Comparison of ENCODE assay signal across 8 cellular contexts in the genomic region with DNA sequence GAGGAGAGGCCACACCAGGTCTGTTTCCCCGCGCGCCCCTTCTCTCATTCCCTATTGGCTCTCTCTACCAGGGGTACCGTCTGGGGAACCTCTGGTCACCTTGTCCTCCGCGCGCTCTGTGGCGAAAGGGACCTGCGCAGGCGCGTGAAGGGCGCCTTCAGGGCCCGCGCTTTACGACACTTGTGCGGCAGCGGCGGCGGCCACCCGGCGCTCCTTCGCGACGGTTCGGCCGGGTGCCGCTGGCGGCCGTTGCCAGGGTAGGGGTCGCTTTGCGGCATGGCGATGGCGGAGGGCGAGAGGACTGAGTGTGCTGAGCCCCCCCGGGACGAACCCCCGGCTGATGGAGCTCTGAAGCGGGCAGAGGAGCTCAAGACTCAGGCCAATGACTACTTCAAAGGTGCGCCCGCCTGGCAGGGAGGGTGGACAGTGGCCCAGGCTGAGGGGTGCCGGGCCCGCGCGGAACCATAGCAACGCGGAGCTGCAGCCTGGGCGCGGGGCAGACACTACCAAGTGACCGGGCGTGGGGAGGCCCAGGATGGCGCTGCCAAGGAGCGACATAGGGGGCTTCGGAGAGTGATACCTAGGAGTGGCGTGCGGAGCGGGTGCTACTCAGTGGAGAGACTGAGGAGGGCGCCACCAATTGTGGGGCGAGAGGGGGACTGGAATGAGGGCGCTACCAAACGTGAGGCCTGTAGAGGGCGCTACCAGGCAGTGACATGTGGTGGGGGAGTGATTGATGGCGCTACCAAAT. TPM values are rescaled to one million over a fixed set of nuclear protein-coding genes. Genes with fewer than 3 reads are reported as not detected.
DNase-seq lines count a peak whose midpoint lies in the region; ATAC-seq and TF ChIP-seq lines count a peak whose summit lies in the region.

A gene with protein sequence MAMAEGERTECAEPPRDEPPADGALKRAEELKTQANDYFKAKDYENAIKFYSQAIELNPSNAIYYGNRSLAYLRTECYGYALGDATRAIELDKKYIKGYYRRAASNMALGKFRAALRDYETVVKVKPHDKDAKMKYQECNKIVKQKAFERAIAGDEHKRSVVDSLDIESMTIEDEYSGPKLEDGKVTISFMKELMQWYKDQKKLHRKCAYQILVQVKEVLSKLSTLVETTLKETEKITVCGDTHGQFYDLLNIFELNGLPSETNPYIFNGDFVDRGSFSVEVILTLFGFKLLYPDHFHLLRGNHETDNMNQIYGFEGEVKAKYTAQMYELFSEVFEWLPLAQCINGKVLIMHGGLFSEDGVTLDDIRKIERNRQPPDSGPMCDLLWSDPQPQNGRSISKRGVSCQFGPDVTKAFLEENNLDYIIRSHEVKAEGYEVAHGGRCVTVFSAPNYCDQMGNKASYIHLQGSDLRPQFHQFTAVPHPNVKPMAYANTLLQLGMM (plus strand): TSS at position 267 of the 751 bp plus-strand sequence. CDS start 10 bp downstream, at position 277.

- H3K27me3 Mint-ChIP-seq in activated CD4-positive, alpha-beta memory T cell treated with anti-CD3 and anti-CD28 coated beads for 36 hours, result no peaks in the 10 kb centered on the region

- peaks cover 47% of the 10 kb centered on the region for H3K4me1 Mint-ChIP-seq in activated CD4-positive, alpha-beta memory T cell treated with anti-CD3 and anti-CD28 coated beads for 36 hours (ENCODE audit: low read depth)

- peak; percentile 70 for TF ChIP-seq POLR2A in right lobe of liver (IDR thresholded peaks at IDR 0.05)

- H3K4me3 Mint-ChIP-seq in activated CD4-positive, alpha-beta memory T cell treated with anti-CD3 and anti-CD28 coated beads for 36 hours, result peak within 1 kb of the TSS; percentile 94

- intact Hi-C loops in activated CD4-positive, alpha-beta memory T cell treated with anti-CD3 and anti-CD28 coated beads for 36 hours (cut with micrococcal nuclease), result loop anchor here (1.0 to 2.0 kb wide), 2 partner anchors 48 to 352 kb away; a partner anchor contains a TSS
- intact Hi-C loops in dorsolateral prefrontal cortex (cut with DNase I), result loop anchor here (2.0 to 10.0 kb wide), 3 partner anchors 50 to 66 kb away; a partner anchor contains a TSS
- intact Hi-C loops in right lobe of liver (cut with DNase I), result loop anchor here in 1 of 2 donors (10.0 kb wide), 2 partner anchors 48 to 62 kb away; no protein-coding TSS in a partner anchor

- no peaks in the 10 kb centered on the region for H3K9me3 ChIP-seq in BLaER1 treated with 17β-estradiol and CSF1 and Interleukin-3, amounts not matched to agents 10 nM and 100 nM (replicated peaks in 1 of 11)
- H3K9me3 ChIP-seq in right lobe of liver, result no peaks in the 10 kb centered on the region

- H3K27me3 ChIP-seq in BLaER1 treated with 17β-estradiol and CSF1 and Interleukin-3, amounts not matched to agents 10 nM and 100 nM, result no peaks in the 10 kb centered on the region
- H3K27me3 ChIP-seq in dorsolateral prefrontal cortex, result no peaks in the 10 kb centered on the region
- no peaks in the 10 kb centered on the region for H3K27me3 ChIP-seq in right lobe of liver

- POLR2A ChIA-PET in activated CD4-positive, alpha-beta memory T cell treated with anti-CD3 and anti-CD28 coated beads for 36 hours (lab: Charles Lee), result no interaction called here

- ATAC-seq in GM19328 (IDR thresholded peaks at IDR 0.05; ENCODE audit: unreplicated experiment) (peak; percentile 57), HG03565 (IDR thresholded peaks at IDR 0.05; ENCODE audit: unreplicated experiment) (peak; percentile 55), right lobe of liver (peak; percentile 85 to 90 (median 86))

- peaks cover 45 to 76% (median 72%) of the 10 kb centered on the region in 10 experiments for H3K4me1 ChIP-seq in BLaER1 treated with 17β-estradiol and CSF1 and Interleukin-3, amounts not matched to agents 10 nM and 100 nM
- peaks cover 0 to 32% (median 12%) of the 10 kb centered on the region in 4 donors for H3K4me1 ChIP-seq in right lobe of liver

- H3K27ac Mint-ChIP-seq in activated CD4-positive, alpha-beta memory T cell treated with anti-CD3 and anti-CD28 coated beads for 36 hours, result peak within 1 kb of the TSS; percentile 90

- H3K36me3 ChIP-seq in BLaER1 treated with 17β-estradiol and CSF1 and Interleukin-3, amounts not matched to agents 10 nM and 100 nM, result peaks cover 0 to 17% (median 8%) of the 10 kb centered on the region in 11 experiments; a peak in 13 of 22 replicates
- H3K36me3 ChIP-seq in right lobe of liver, result no peaks in the 10 kb centered on the region

- DNase-seq in NCI-H774 (lab: John Stamatoyannopoulos, UW) (peak; percentile 97), dorsolateral prefrontal cortex (peak; percentile 70 to 93 (median 84)), right lobe of liver (peak; percentile 92 to 93 (median 92))
- peak; percentile 93 for DNase-seq in activated CD4-positive, alpha-beta memory T cell treated with anti-CD3 and anti-CD28 coated beads for 36 hours
- peak; percentile 85 to 86 for DNase-seq in stimulated activated CD4-positive, alpha-beta T cell treated with anti-CD3 and anti-CD28 coated beads, Interleukin-4, amount 100 ng/mL, for 4 hours

- WGBS in right lobe of liver (ENCODE audit: insufficient coverage, low coverage, low lambda C conversion rate, missing lambda C conversion rate), result 0% methylated on average over 15 of the region's 62 CpGs

- peak within 1 kb of the TSS; percentile 82 to 98 (median 91) for H3K4me3 ChIP-seq in BLaER1 treated with 17β-estradiol and CSF1 and Interleukin-3, amounts not matched to agents 10 nM and 100 nM
- peak within 1 kb of the TSS; percentile 70 to 100 (median 96) for H3K4me3 ChIP-seq in dorsolateral prefrontal cortex
- peak within 1 kb of the TSS; percentile 89 to 100 (median 93) for H3K4me3 ChIP-seq in right lobe of liver

- H4K20me1 ChIP-seq in BLaER1 treated with 17β-estradiol and CSF1 and Interleukin-3, amounts not matched to agents 10 nM and 100 nM, result peaks cover 0 to 29% (median 17%) of the 10 kb centered on the region in 11 experiments; a peak in 12 of 22 replicates

- peak within 1 kb of the TSS; percentile 82 to 95 (median 91) for H3K9ac ChIP-seq in BLaER1 treated with 17β-estradiol and CSF1 and Interleukin-3, amounts not matched to agents 10 nM and 100 nM

- H3K9me3 Mint-ChIP-seq in activated CD4-positive, alpha-beta memory T cell treated with anti-CD3 and anti-CD28 coated beads for 36 hours, result no peaks in the 10 kb centered on the region

- peak in 51 of 56 donors; percentile 20 to 72 (median 48) for TF ChIP-seq CTCF in dorsolateral prefrontal cortex (IDR thresholded peaks at IDR 0.05 in 54 of 56, conservative IDR thresholded peaks at IDR 0.05 in 2 of 56; ENCODE audit: low read depth in 1 of 56, partially characterized antibody in 56 of 56)
- peak; percentile 65 to 79 (median 66) for TF ChIP-seq CTCF in right lobe of liver (IDR thresholded peaks at IDR 0.05)

- peak within 1 kb of the TSS; percentile 87 to 98 (median 96) for H3K4me2 ChIP-seq in BLaER1 treated with 17β-estradiol and CSF1 and Interleukin-3, amounts not matched to agents 10 nM and 100 nM

- CTCF ChIA-PET in activated CD4-positive, alpha-beta memory T cell treated with anti-CD3 and anti-CD28 coated beads for 36 hours (lab: Charles Lee), result interaction anchor here (0.6 to 1.5 kb wide), 9 partner anchors 9 to 655 kb away, joined by 3 to 10 read pairs (median 4); a partner anchor contains a TSS

- peaks cover 3% of the 10 kb centered on the region for H3K36me3 Mint-ChIP-seq in activated CD4-positive, alpha-beta memory T cell treated with anti-CD3 and anti-CD28 coated beads for 36 hours

- H3K27ac ChIP-seq in BLaER1 treated with 17β-estradiol and CSF1 and Interleukin-3, amounts not matched to agents 10 nM and 100 nM, result peak within 1 kb of the TSS; percentile 56 to 94 (median 88)
- H3K27ac ChIP-seq in dorsolateral prefrontal cortex (peak within 1 kb of the TSS in 57 of 59 donors; percentile 30 to 95 (median 84)), right lobe of liver (peak within 1 kb of the TSS; percentile 79 to 88 (median 83))

RNA-seq across cellular contexts. Expression of the gene that starts here (rescaled TPM):
- 10 to 100 TPM; 76.9 to 82.5 TPM for total RNA-seq in activated CD4-positive, alpha-beta memory T cell treated with anti-CD3 and anti-CD28 coated beads for 36 hours
- total RNA-seq in dorsolateral prefrontal cortex, result 100 to 1,000 TPM in 53 of 120 experiments, 10 to 100 TPM in 67; 63.9 to 137 (median 98.8) TPM
- 10 to 100 TPM; 23.9 to 47.8 (median 36.0) TPM for total RNA-seq in right lobe of liver

Comparison
In these comparisons a context has a peak if more than half of its experiments do, and no peak if none do; other contexts are left out.
1. Peak in every context shown above with its lines: DNase-seq, ATAC-seq, H3K4me3 ChIP-seq and H3K27ac ChIP-seq.